1 cellular context compared by ENCODE assay signal in genomic region chr2:203705184-203705583, GRCh38.
TF ChIP-seq lines count a peak whose summit lies in the region.

No MANE protein-coding gene starts in this region.

TF ChIP-seq in H1, 55 proteins besides CTCF, POLR2A, EP300 and RAD21 (continued from another document):
- TF ChIP-seq CHD7 (IDR thresholded peaks at IDR 0.05; ENCODE audit: insufficient replicate concordance, low read length), result no peak
- no peak for TF ChIP-seq USF2 (IDR thresholded peaks at IDR 0.05; ENCODE audit: low read length)
